1 cellular context compared by ENCODE assay signal in the genomic region with DNA sequence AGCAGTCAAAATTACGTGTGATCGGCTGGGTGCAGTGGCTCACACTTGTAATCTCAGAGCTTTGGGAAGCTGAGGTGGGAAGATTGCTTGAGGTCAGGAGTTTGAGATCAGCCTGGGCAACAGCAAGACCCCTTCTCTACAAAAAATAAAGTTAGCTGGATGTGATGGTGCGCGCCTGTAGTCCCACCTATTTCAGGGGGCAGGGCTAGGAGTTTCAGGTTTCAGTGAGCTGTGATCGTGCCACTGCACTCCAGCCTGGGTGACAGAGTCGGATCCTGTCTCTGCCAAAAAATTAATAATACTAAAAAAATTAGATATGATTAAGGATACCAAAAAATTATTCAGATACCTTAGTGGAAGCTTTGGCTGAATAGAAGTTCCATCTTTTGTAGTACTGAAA.
TF ChIP-seq lines count a peak whose summit lies in the region.

No MANE protein-coding gene starts in this region.

TF ChIP-seq in HEK293, 187 proteins besides CTCF, POLR2A, EP300 and RAD21 (continued from another document):
- TF ChIP-seq, protein P1, sequence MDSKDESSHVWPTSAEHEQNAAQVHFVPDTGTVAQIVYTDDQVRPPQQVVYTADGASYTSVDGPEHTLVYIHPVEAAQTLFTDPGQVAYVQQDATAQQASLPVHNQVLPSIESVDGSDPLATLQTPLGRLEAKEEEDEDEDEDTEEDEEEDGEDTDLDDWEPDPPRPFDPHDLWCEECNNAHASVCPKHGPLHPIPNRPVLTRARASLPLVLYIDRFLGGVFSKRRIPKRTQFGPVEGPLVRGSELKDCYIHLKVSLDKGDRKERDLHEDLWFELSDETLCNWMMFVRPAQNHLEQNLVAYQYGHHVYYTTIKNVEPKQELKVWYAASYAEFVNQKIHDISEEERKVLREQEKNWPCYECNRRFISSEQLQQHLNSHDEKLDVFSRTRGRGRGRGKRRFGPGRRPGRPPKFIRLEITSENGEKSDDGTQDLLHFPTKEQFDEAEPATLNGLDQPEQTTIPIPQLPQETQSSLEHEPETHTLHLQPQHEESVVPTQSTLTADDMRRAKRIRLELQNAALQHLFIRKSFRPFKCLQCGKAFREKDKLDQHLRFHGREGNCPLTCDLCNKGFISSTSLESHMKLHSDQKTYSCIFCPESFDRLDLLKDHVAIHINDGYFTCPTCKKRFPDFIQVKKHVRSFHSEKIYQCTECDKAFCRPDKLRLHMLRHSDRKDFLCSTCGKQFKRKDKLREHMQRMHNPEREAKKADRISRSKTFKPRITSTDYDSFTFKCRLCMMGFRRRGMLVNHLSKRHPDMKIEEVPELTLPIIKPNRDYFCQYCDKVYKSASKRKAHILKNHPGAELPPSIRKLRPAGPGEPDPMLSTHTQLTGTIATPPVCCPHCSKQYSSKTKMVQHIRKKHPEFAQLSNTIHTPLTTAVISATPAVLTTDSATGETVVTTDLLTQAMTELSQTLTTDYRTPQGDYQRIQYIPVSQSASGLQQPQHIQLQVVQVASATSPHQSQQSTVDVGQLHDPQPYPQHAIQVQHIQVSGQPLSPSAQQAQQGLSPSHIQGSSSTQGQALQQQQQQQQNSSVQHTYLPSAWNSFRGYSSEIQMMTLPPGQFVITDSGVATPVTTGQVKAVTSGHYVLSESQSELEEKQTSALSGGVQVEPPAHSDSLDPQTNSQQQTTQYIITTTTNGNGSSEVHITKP (tag by site-specific recombination; IDR thresholded peaks at IDR 0.05): 0 out of 2 replicates have a peak, but pooled peaks have one; percentile 18
